8 cellular contexts compared by ENCODE assay signal in genomic region chr16:74430036-74430712, GRCh38. TPM values are rescaled to one million over a fixed set of nuclear protein-coding genes. Genes with fewer than 3 reads are reported as not detected.
A peak's percentile ranks its signal among the peaks of the same experiment; 100 is the strongest.
DNase-seq lines count a peak whose midpoint lies in the region; ATAC-seq and TF ChIP-seq lines count a peak whose summit lies in the region.
"Not testable (repeated sequence)": the region's sequence is repeated elsewhere in the genome, so short reads cannot be mapped to it uniquely, and the experiment has no call there.

No MANE protein-coding gene starts in this region.

- ATAC-seq in GM19035 (IDR thresholded peaks at IDR 0.05; ENCODE audit: unreplicated experiment) (peak; percentile 64), lung (ENCODE audit: insufficient read depth, low FRiP score) (peak; percentile 79)

- not testable (repeated sequence) for H3K4me3 Mint-ChIP-seq in endodermal cell

- H3K36me3 ChIP-seq in endodermal cell (ENCODE audit: control insufficient read depth, insufficient read depth, low read length); lung (ENCODE audit: control insufficient read depth in 2 of 2, insufficient read depth in 2 of 2, low read length in 2 of 2): not testable (repeated sequence)

- not testable (repeated sequence) for TF ChIP-seq EP300 in Ishikawa (IDR thresholded peaks at IDR 0.05; ENCODE audit: borderline replicate concordance)

- H3K27me3 ChIP-seq in endodermal cell (ENCODE audit: control insufficient read depth, insufficient read depth, low read length, poor library complexity, severe bottlenecking); lung (ENCODE audit: control insufficient read depth, insufficient read depth): not testable (repeated sequence)

- TF ChIP-seq CTCF in endodermal cell (conservative IDR thresholded peaks at IDR 0.05): peak; percentile 87
- TF ChIP-seq CTCF in lung (IDR thresholded peaks at IDR 0.05; ENCODE audit: control extremely low read depth, extremely low read depth): peak; percentile 34

- H3K27me3 Mint-ChIP-seq in endodermal cell (ENCODE audit: insufficient read depth): not testable (repeated sequence)

- TF ChIP-seq RAD21 in Ishikawa (IDR thresholded peaks at IDR 0.05; ENCODE audit: low read depth): peak; percentile 72

- H3K36me3 Mint-ChIP-seq in endodermal cell (ENCODE audit: low read depth): not testable (repeated sequence)

- H3K9ac ChIP-seq in endodermal cell (ENCODE audit: extremely low read depth, low read length, poor library complexity, severe bottlenecking): not testable (repeated sequence)

- not testable (repeated sequence) for H3K4me1 ChIP-seq in endodermal cell (ENCODE audit: control insufficient read depth, insufficient read depth, low read length); lung (ENCODE audit: control insufficient read depth in 2 of 2, insufficient read depth in 2 of 2, low read length in 2 of 2)

- 39 to 45% methylated on average over 11 to 13 of the region's 13 CpGs for WGBS in endodermal cell (ENCODE audit: insufficient coverage in 1 of 2, insufficient read length in 1 of 2), 2 experiments
- 32 to 34% methylated on average over 13 of the region's 13 CpGs for WGBS in lung, 2 donors

- H3K9me3 Mint-ChIP-seq in endodermal cell: not testable (repeated sequence)

- not testable (repeated sequence) for H3K27ac ChIP-seq in endodermal cell (ENCODE audit: low read depth, low read length); lung (ENCODE audit: low read depth in 1 of 2, low read length in 1 of 2)

- H3K27ac Mint-ChIP-seq in endodermal cell: not testable (repeated sequence)

- not testable (repeated sequence) for H3K9me3 ChIP-seq in endodermal cell (ENCODE audit: control insufficient read depth, low read length); lung (ENCODE audit: control insufficient read depth in 2 of 2, insufficient read depth in 1 of 2, low read length in 1 of 2)

- not testable (repeated sequence) for H3K4me1 Mint-ChIP-seq in endodermal cell

- H3K4me3 ChIP-seq in endodermal cell (ENCODE audit: low read length); lung: not testable (repeated sequence)

- DNase-seq in Ammon's horn (ENCODE audit: low spot score) (peak; percentile 59), RKO (ENCODE audit: low spot score) (peak; percentile 47), activated T-cell treated with anti-CD3 and anti-CD28 coated beads for 4 hours (peak; percentile 22), endodermal cell (peak; percentile 74)
- not testable (repeated sequence) for DNase-seq in lung (ENCODE audit: low spot score)
- peak; percentile 44 for DNase-seq in stimulated activated CD4-positive, alpha-beta T cell treated with anti-CD3 and anti-CD28 coated beads, Interleukin-4, amount 100 ng/mL, for 1 hour

TF ChIP-seq in Ishikawa, 13 proteins besides CTCF, POLR2A, EP300 and RAD21:
- peak; percentile 26; the same call in 1 of the 2 replicates for TF ChIP-seq USF1 (IDR thresholded peaks at IDR 0.05)

RNA-seq across cellular contexts. Expression of gene CLEC18B, which starts 8.9 kb away (rescaled TPM):
- total RNA-seq in endodermal cell: not detected
- polyA plus RNA-seq in endodermal cell (2013, experiment 1 of 2): 65.1 TPM
- 73.1 TPM for polyA plus RNA-seq in endodermal cell (2013, experiment 2 of 2)
- 1 to 10 TPM in 1 of 2 donors, not detected in 1; 1.9 TPM for total RNA-seq in lung
- polyA plus RNA-seq in lung: under 1 TPM; 0.65 to 0.77 TPM

RNA-seq across cellular contexts. Expression of gene NPIPB15, which starts 54.1 kb away (rescaled TPM):
- total RNA-seq in endodermal cell (1 to 10 TPM in 1 of 2 donors, under 1 TPM in 1; 0.89 to 7.2 TPM), lung (1 to 10 TPM; 2.7 to 4.0 TPM)
- 7.3 TPM for polyA plus RNA-seq in endodermal cell (2013, experiment 1 of 2)
- 7.4 TPM for polyA plus RNA-seq in endodermal cell (2013, experiment 2 of 2)
- 10 to 100 TPM in 1 of 2 donors, 1 to 10 TPM in 1; 4.2 to 32.0 TPM for polyA plus RNA-seq in lung
